ENCODE assay signal across 27 cellular contexts in the genomic region with DNA sequence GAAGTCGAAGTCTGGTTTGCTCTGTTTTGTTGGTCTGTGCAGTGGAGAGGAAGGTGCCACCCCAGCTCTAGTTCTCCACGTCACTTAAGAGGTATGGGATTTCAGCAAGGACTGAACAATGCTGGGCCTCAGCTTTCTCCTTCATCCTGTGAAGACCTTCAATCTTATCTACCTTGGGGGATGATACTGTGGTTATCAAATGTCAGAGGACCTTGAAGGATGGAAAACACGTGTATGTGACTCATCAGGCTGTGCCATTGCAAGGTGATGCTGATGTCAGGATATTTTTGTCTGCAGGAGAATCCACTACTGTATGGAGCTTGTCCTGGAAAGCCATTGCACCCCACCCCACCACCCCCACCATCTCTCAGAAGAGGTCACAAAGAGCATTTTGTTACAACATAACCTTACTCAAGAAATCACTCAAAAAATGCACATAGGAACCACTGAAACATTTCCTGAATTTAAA.
DNase-seq lines count a peak whose midpoint lies in the region; ATAC-seq and TF ChIP-seq lines count a peak whose summit lies in the region.
"Had no signal": no experiment of that assay in that cellular context is flagged by ENCODE, and none has a peak within 500 bp of the region (broad histone marks: within the 10 kb centered on the region; RNA-seq: fewer than 3 reads in every experiment).

No MANE protein-coding gene starts in this region.

- POLR2A ChIA-PET in activated CD4-positive, alpha-beta T cell treated with anti-CD3 and anti-CD28 coated beads for 36 hours (lab: Charles Lee) = no interaction called here

- peak; percentile 40 for ATAC-seq in central memory CD8-positive, alpha-beta T cell (replicated peaks; ENCODE audit: extremely low read depth, poor library complexity, severe bottlenecking)
- no peak for ATAC-seq in SK-N-SH treated with all-trans-retinoic acid at 6 μM for 48 hours
- ATAC-seq in activated CD4-positive, CD25-positive, alpha-beta regulatory T cell treated with anti-CD3 and anti-CD28 coated beads, Interleukin-2, amount 50 U/mL, for 24 hours = no peak
- ATAC-seq in activated CD4-positive, alpha-beta T cell treated with anti-CD3 and anti-CD28 coated beads for 36 hours = no peak
- ATAC-seq: naive thymus-derived CD8-positive, alpha-beta T cell; PC-3; stimulated activated naive B cell treated with anti-CD40 and anti-IgM and Interleukin-4, amounts not matched to agents 10 μg/mL and 1 μg/mL and 100 μg/mL, for 72 hours had no signal

- H3K9me3 Mint-ChIP-seq in central memory CD8-positive, alpha-beta T cell = no peaks in the 10 kb centered on the region
- no peaks in the 10 kb centered on the region for H3K9me3 Mint-ChIP-seq in activated CD4-positive, alpha-beta T cell treated with anti-CD3 and anti-CD28 coated beads for 36 hours (ENCODE audit: low read depth)
- H3K9me3 Mint-ChIP-seq: activated naive CD4-positive, alpha-beta T cell treated with anti-CD3 and anti-CD28 coated beads, Interleukin-2, amount 50 U/mL, for 72 hours; CD4-positive, CD25-positive, alpha-beta regulatory T cell; naive thymus-derived CD8-positive, alpha-beta T cell; stimulated activated naive B cell treated with anti-CD40 and anti-IgM and Interleukin-4, amounts not matched to agents 10 μg/mL and 1 μg/mL and 100 μg/mL, for 72 hours had no signal

- no peak for TF ChIP-seq POLR2A in NB4 (IDR thresholded peaks at IDR 0.05; ENCODE audit: extremely low read depth, insufficient read length)

- H3K4me3 Mint-ChIP-seq in central memory CD8-positive, alpha-beta T cell = no peak overlapping the region
- no peak overlapping the region for H3K4me3 Mint-ChIP-seq in activated CD4-positive, alpha-beta T cell treated with anti-CD3 and anti-CD28 coated beads for 36 hours
- H3K4me3 Mint-ChIP-seq: CD4-positive, CD25-positive, alpha-beta regulatory T cell; naive thymus-derived CD8-positive, alpha-beta T cell; stimulated activated naive B cell treated with anti-CD40 and anti-IgM and Interleukin-4, amounts not matched to agents 10 μg/mL and 1 μg/mL and 100 μg/mL, for 72 hours had no signal

- intact Hi-C loops in activated CD4-positive, alpha-beta T cell treated with anti-CD3 and anti-CD28 coated beads for 36 hours (cut with DNase I, micrococcal nuclease) = no loop called here

- peaks cover 2% of the 10 kb centered on the region for H3K36me3 Mint-ChIP-seq in central memory CD8-positive, alpha-beta T cell (ENCODE audit: insufficient read depth)
- no peaks in the 10 kb centered on the region for H3K36me3 Mint-ChIP-seq in activated CD4-positive, alpha-beta T cell treated with anti-CD3 and anti-CD28 coated beads for 36 hours (ENCODE audit: low read depth)
- H3K36me3 Mint-ChIP-seq: activated naive CD4-positive, alpha-beta T cell treated with anti-CD3 and anti-CD28 coated beads, Interleukin-2, amount 50 U/mL, for 72 hours; CD4-positive, CD25-positive, alpha-beta regulatory T cell; naive thymus-derived CD8-positive, alpha-beta T cell; stimulated activated naive B cell treated with anti-CD40 and anti-IgM and Interleukin-4, amounts not matched to agents 10 μg/mL and 1 μg/mL and 100 μg/mL, for 72 hours had no signal

- in situ Hi-C loops in Caki2 (cut with HindIII; ENCODE audit: low pct_unique_long_range_greater_than_20kb, low sequenced_read_pairs) = no loop called here

- H3K4me1 Mint-ChIP-seq in central memory CD8-positive, alpha-beta T cell = peaks cover 33% of the 10 kb centered on the region
- peaks cover 2% of the 10 kb centered on the region for H3K4me1 Mint-ChIP-seq in activated CD4-positive, alpha-beta T cell treated with anti-CD3 and anti-CD28 coated beads for 36 hours
- H3K4me1 Mint-ChIP-seq: CD4-positive, CD25-positive, alpha-beta regulatory T cell; naive thymus-derived CD8-positive, alpha-beta T cell; stimulated activated naive B cell treated with anti-CD40 and anti-IgM and Interleukin-4, amounts not matched to agents 10 μg/mL and 1 μg/mL and 100 μg/mL, for 72 hours had no signal

- H3K27ac Mint-ChIP-seq in central memory CD8-positive, alpha-beta T cell (ENCODE audit: low read depth) = peak overlapping the region; percentile 20
- H3K27ac Mint-ChIP-seq in activated CD4-positive, alpha-beta T cell treated with anti-CD3 and anti-CD28 coated beads for 36 hours = no peak overlapping the region
- H3K27ac Mint-ChIP-seq: activated naive CD4-positive, alpha-beta T cell treated with anti-CD3 and anti-CD28 coated beads, Interleukin-2, amount 50 U/mL, for 72 hours; stimulated activated naive B cell treated with anti-CD40 and anti-IgM and Interleukin-4, amounts not matched to agents 10 μg/mL and 1 μg/mL and 100 μg/mL, for 72 hours had no signal

- TF ChIP-seq CTCF in NB4 (IDR thresholded peaks at IDR 0.05; ENCODE audit: low read depth, low read length) = no peak

- no peak overlapping the region for H3K4me3 ChIP-seq in NB4 (ENCODE audit: low read depth, low read length)
- H3K4me3 ChIP-seq: ascending aorta, ovary, thoracic aorta had no signal

- H3K27me3 Mint-ChIP-seq in central memory CD8-positive, alpha-beta T cell = no peaks in the 10 kb centered on the region
- peaks cover 12% of the 10 kb centered on the region for H3K27me3 Mint-ChIP-seq in activated CD4-positive, alpha-beta T cell treated with anti-CD3 and anti-CD28 coated beads for 36 hours

- DNase-seq in A172 (ENCODE audit: low spot score) = peak; percentile 81
- peak; percentile 64 for DNase-seq in Caki2 (ENCODE audit: low read depth)
- DNase-seq in NB4 (ENCODE audit: low read depth) = peak; percentile 55
- no peak for DNase-seq in central memory CD8-positive, alpha-beta T cell (ENCODE audit: low spot score in 2 of 2)
- no peak for DNase-seq in stimulated activated CD4-positive, alpha-beta T cell treated with anti-CD3 and anti-CD28 coated beads, Interleukin-12 subunit alpha, Interleukin-12 subunit beta, amount 100 ng/mL, for 4 hours
- no peak for DNase-seq in activated CD4-positive, alpha-beta T cell treated with anti-CD3 and anti-CD28 coated beads for 36 hours
- DNase-seq: activated CD4-positive, alpha-beta T cell treated with anti-CD3 and anti-CD28 coated beads for 1 hour; CD4-positive, CD25-positive, alpha-beta regulatory T cell; dermis blood vessel endothelial cell; GF-D8; GOT3; Kasumi-1; midbrain; naive thymus-derived CD8-positive, alpha-beta T cell; NCI-H1092 treated with DMSO at 0.1 percent for 48 hours; NCI-H2029; NCI-H774; PC-3; SIG-M5; stimulated activated CD4-positive, alpha-beta T cell treated with anti-CD3 and anti-CD28 coated beads, Interleukin-4, amount 100 ng/mL, for 1 hour; stimulated activated naive B cell treated with anti-CD40 and anti-IgM and Interleukin-4, amounts not matched to agents 10 μg/mL and 1 μg/mL and 100 μg/mL, for 72 hours had no signal

- CTCF ChIA-PET in activated CD4-positive, alpha-beta T cell treated with anti-CD3 and anti-CD28 coated beads for 36 hours (lab: Charles Lee) = interaction anchor here (0.8 kb wide), 1 partner anchor 143 kb away, joined by 4 read pairs; no protein-coding TSS in a partner anchor

TF ChIP-seq in SK-N-SH treated with all-trans-retinoic acid at 6 μM for 48 hours, 23 proteins besides CTCF, POLR2A, EP300 and RAD21 (continues in another document):
- TF ChIP-seq ZFP30 (CRISPR knock-in tag; IDR thresholded peaks at IDR 0.05) (no peak), PPARA (CRISPR knock-in tag; IDR thresholded peaks at IDR 0.05; ENCODE audit: borderline replicate concordance) (no peak), BACH2 (CRISPR knock-in tag; IDR thresholded peaks at IDR 0.05; ENCODE audit: borderline replicate concordance) (no peak), TCF4 (CRISPR knock-in tag; IDR thresholded peaks at IDR 0.05; ENCODE audit: borderline replicate concordance) (no peak), GLIS3 (CRISPR knock-in tag; IDR thresholded peaks at IDR 0.05) (no peak), ZFP3 (CRISPR knock-in tag; IDR thresholded peaks at IDR 0.05) (no peak)
- TF ChIP-seq, protein P1, sequence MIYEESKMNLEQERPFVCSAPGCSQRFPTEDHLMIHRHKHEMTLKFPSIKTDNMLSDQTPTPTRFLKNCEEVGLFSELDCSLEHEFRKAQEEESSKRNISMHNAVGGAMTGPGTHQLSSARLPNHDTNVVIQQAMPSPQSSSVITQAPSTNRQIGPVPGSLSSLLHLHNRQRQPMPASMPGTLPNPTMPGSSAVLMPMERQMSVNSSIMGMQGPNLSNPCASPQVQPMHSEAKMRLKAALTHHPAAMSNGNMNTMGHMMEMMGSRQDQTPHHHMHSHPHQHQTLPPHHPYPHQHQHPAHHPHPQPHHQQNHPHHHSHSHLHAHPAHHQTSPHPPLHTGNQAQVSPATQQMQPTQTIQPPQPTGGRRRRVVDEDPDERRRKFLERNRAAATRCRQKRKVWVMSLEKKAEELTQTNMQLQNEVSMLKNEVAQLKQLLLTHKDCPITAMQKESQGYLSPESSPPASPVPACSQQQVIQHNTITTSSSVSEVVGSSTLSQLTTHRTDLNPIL (CRISPR knock-in tag; IDR thresholded peaks at IDR 0.05; ENCODE audit: low read depth) = no peak
- TF ChIP-seq, protein P2, sequence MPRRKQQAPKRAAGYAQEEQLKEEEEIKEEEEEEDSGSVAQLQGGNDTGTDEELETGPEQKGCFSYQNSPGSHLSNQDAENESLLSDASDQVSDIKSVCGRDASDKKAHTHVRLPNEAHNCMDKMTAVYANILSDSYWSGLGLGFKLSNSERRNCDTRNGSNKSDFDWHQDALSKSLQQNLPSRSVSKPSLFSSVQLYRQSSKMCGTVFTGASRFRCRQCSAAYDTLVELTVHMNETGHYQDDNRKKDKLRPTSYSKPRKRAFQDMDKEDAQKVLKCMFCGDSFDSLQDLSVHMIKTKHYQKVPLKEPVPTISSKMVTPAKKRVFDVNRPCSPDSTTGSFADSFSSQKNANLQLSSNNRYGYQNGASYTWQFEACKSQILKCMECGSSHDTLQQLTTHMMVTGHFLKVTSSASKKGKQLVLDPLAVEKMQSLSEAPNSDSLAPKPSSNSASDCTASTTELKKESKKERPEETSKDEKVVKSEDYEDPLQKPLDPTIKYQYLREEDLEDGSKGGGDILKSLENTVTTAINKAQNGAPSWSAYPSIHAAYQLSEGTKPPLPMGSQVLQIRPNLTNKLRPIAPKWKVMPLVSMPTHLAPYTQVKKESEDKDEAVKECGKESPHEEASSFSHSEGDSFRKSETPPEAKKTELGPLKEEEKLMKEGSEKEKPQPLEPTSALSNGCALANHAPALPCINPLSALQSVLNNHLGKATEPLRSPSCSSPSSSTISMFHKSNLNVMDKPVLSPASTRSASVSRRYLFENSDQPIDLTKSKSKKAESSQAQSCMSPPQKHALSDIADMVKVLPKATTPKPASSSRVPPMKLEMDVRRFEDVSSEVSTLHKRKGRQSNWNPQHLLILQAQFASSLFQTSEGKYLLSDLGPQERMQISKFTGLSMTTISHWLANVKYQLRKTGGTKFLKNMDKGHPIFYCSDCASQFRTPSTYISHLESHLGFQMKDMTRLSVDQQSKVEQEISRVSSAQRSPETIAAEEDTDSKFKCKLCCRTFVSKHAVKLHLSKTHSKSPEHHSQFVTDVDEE (CRISPR knock-in tag; IDR thresholded peaks at IDR 0.05) = no peak

Comparison
In these comparisons a context has a peak if more than half of its experiments do, and no peak if none do; other contexts are left out.
1. DNase-seq: peak in A172 (single experiment), Caki2 (single experiment) and NB4 (single experiment); none in central memory CD8-positive, alpha-beta T cell (0 of 2), stimulated activated CD4-positive, alpha-beta T cell treated with anti-CD3 and anti-CD28 coated beads, Interleukin-12 subunit alpha, Interleukin-12 subunit beta, amount 100 ng/mL, for 4 hours (single experiment) and activated CD4-positive, alpha-beta T cell treated with anti-CD3 and anti-CD28 coated beads for 36 hours (single experiment).